Comparison of ENCODE assay signal across 8 cellular contexts in the genomic region with DNA sequence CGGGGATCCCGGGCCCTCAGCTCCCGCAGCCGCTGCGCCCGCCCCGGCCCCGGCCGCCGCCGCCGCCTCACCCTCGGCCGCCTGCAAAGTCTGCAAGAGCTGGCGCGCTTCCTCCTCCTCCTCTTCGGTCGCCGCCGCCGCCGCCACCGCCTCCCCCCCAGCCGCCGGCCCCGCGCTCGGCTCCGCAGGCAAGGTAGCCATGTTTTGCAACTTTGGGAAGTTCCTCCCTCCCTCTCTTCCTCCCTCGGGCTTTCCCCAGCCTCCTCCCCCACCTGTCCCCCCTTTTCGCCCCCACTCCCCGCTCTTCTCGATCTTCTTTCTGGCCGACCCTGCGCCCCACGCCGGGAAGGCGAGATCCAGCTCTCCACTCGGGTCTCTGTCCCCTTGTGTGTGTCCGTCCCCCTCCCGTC. TPM values are rescaled to one million over a fixed set of nuclear protein-coding genes. Genes with fewer than 3 reads are reported as not detected.
DNase-seq lines count a peak whose midpoint lies in the region; ATAC-seq, FAIRE-seq and TF ChIP-seq lines count a peak whose summit lies in the region.

No MANE protein-coding gene starts in this region.

- H3K27me3 ChIP-seq in OCI-LY3 (ENCODE audit: low read depth, low read length), result no peaks in the 10 kb centered on the region
- H3K27me3 ChIP-seq in astrocyte (ENCODE audit: insufficient read depth, low read length), result no peaks in the 10 kb centered on the region
- H3K27me3 ChIP-seq in iPS-20b (ENCODE audit: insufficient read depth, low read length), result no peaks in the 10 kb centered on the region; the same call in 1 of the 2 replicates

- H3K27ac ChIP-seq in OCI-LY3 (ENCODE audit: low read length), result peak overlapping the region; percentile 72
- H3K27ac ChIP-seq in astrocyte (ENCODE audit: low read depth, low read length), result peak overlapping the region; percentile 95
- H3K27ac ChIP-seq in iPS-20b (ENCODE audit: low read length), result peak overlapping the region; percentile 98

- H3K9me3 ChIP-seq in OCI-LY3 (ENCODE audit: insufficient read depth, low read length) (no peaks in the 10 kb centered on the region), astrocyte (ENCODE audit: insufficient read depth, low read depth, low read length) (no peaks in the 10 kb centered on the region), iPS-20b (ENCODE audit: insufficient read depth, low read depth, low read length) (no peaks in the 10 kb centered on the region)

- no peaks in the 10 kb centered on the region for H3K27me3 Mint-ChIP-seq in astrocyte (ENCODE audit: low read depth, unreplicated experiment)

- H3K36me3 Mint-ChIP-seq in astrocyte (ENCODE audit: low read depth, unreplicated experiment), result peaks cover 3% of the 10 kb centered on the region
- H3K36me3 Mint-ChIP-seq in stimulated activated effector memory CD8-positive, alpha-beta T cell treated with anti-CD3 and anti-CD28 coated beads, Interleukin-12 subunit alpha, Interleukin-12 subunit beta, amount 100 ng/mL, for 72 hours, result peaks cover 12% of the 10 kb centered on the region

- H3K9ac ChIP-seq in OCI-LY3 (ENCODE audit: low read length), result peak overlapping the region; percentile 93
- H3K9ac ChIP-seq in astrocyte (ENCODE audit: low read length), result peak overlapping the region; percentile 96
- peak overlapping the region; percentile 100 for H3K9ac ChIP-seq in iPS-20b (ENCODE audit: low read depth, low read length)

- H3K4me3 ChIP-seq in OCI-LY3 (ENCODE audit: low read length) (peak overlapping the region; percentile 82), astrocyte (ENCODE audit: insufficient read depth, low read depth, low read length) (peak overlapping the region; percentile 85), iPS-20b (ENCODE audit: low read length) (peak overlapping the region; percentile 96)

- no peaks in the 10 kb centered on the region for H3K9me3 Mint-ChIP-seq in astrocyte (ENCODE audit: unreplicated experiment)
- no peaks in the 10 kb centered on the region for H3K9me3 Mint-ChIP-seq in stimulated activated effector memory CD8-positive, alpha-beta T cell treated with anti-CD3 and anti-CD28 coated beads, Interleukin-12 subunit alpha, Interleukin-12 subunit beta, amount 100 ng/mL, for 72 hours

- FAIRE-seq in astrocyte (lab: Jason Lieb, UNC), result no peak

- H3K4me1 ChIP-seq in OCI-LY3 (ENCODE audit: low read length) (peaks cover 4% of the 10 kb centered on the region; the same call in 1 of the 2 replicates), astrocyte (ENCODE audit: insufficient read depth, low read length) (peaks cover 37% of the 10 kb centered on the region), iPS-20b (ENCODE audit: insufficient read depth, low read length) (peaks cover 16% of the 10 kb centered on the region; the same call in 1 of the 2 replicates)

- DNase-seq in NCI-H1105 treated with DMSO at 0.1 percent for 48 hours (lab: John Stamatoyannopoulos, UW) (peak; percentile 23), NCI-H1105 (lab: John Stamatoyannopoulos, UW) (no peak), astrocyte (ENCODE audit: low read depth) (no peak), NCI-H524 (lab: John Stamatoyannopoulos, UW) (no peak)
- peak in 1 of 2 donors; percentile 49 for DNase-seq in stimulated activated effector memory CD8-positive, alpha-beta T cell treated with anti-CD3 and anti-CD28 coated beads, Interleukin-12 subunit alpha, Interleukin-12 subunit beta, amount 100 ng/mL, for 72 hours (ENCODE audit: low spot score in 2 of 2)

- H3K36me3 ChIP-seq in OCI-LY3 (replicated peaks; ENCODE audit: low read depth, low read length) (no peaks in the 10 kb centered on the region), astrocyte (ENCODE audit: insufficient read depth, low read length) (peaks cover 6% of the 10 kb centered on the region), iPS-20b (ENCODE audit: insufficient read depth, low read depth, low read length) (peaks cover 7% of the 10 kb centered on the region; the same call in 1 of the 2 replicates)

- no peaks in the 10 kb centered on the region for H3K79me2 ChIP-seq in OCI-LY3 (ENCODE audit: low read length)
- H3K79me2 ChIP-seq in astrocyte (ENCODE audit: insufficient read depth, low read length), result peaks cover 12% of the 10 kb centered on the region

- H3K4me3 Mint-ChIP-seq in astrocyte (ENCODE audit: unreplicated experiment), result peak overlapping the region; percentile 88
- peak overlapping the region; percentile 90 for H3K4me3 Mint-ChIP-seq in stimulated activated effector memory CD8-positive, alpha-beta T cell treated with anti-CD3 and anti-CD28 coated beads, Interleukin-12 subunit alpha, Interleukin-12 subunit beta, amount 100 ng/mL, for 72 hours

- H3K27ac Mint-ChIP-seq in astrocyte (ENCODE audit: unreplicated experiment), result peak overlapping the region; percentile 93
- H3K27ac Mint-ChIP-seq in stimulated activated effector memory CD8-positive, alpha-beta T cell treated with anti-CD3 and anti-CD28 coated beads, Interleukin-12 subunit alpha, Interleukin-12 subunit beta, amount 100 ng/mL, for 72 hours, result peak overlapping the region; percentile 85

- H3K4me2 ChIP-seq in OCI-LY3 (ENCODE audit: low read length) (peak overlapping the region; percentile 89), astrocyte (ENCODE audit: low read length) (peak overlapping the region; percentile 100)

- H3K4me1 Mint-ChIP-seq in astrocyte (ENCODE audit: low read depth, unreplicated experiment), result peaks cover 17% of the 10 kb centered on the region
- H3K4me1 Mint-ChIP-seq in stimulated activated effector memory CD8-positive, alpha-beta T cell treated with anti-CD3 and anti-CD28 coated beads, Interleukin-12 subunit alpha, Interleukin-12 subunit beta, amount 100 ng/mL, for 72 hours, result peaks cover 23% of the 10 kb centered on the region

- peak overlapping the region; percentile 42 for H2AFZ ChIP-seq in OCI-LY3 (ENCODE audit: low read depth, low read length)
- H2AFZ ChIP-seq in astrocyte (ENCODE audit: low read depth, low read length), result peak overlapping the region; percentile 76

- ATAC-seq in stimulated activated effector memory CD8-positive, alpha-beta T cell treated with anti-CD3 and anti-CD28 coated beads, Interleukin-12 subunit alpha, Interleukin-12 subunit beta, amount 100 ng/mL, for 72 hours, result no peak
- no peak for ATAC-seq in GM19463 (IDR thresholded peaks at IDR 0.05; ENCODE audit: unreplicated experiment)

- no peak for TF ChIP-seq CTCF in OCI-LY3 (IDR thresholded peaks at IDR 0.05; ENCODE audit: low read depth, low read length)
- no peak for TF ChIP-seq CTCF in astrocyte (IDR thresholded peaks at IDR 0.05; ENCODE audit: insufficient read depth, low read depth, low read length)

- H4K20me1 ChIP-seq in OCI-LY3 (ENCODE audit: insufficient read depth, low read length), result no peaks in the 10 kb centered on the region
- peaks cover 28% of the 10 kb centered on the region for H4K20me1 ChIP-seq in astrocyte (ENCODE audit: insufficient read depth, low read length)

RNA-seq across cellular contexts. Expression of gene SIX5, which starts 0.4 kb away (rescaled TPM):
- 23.5 and 24.8 TPM in 2 replicates for total RNA-seq in astrocyte

RNA-seq across cellular contexts. Expression of gene DMPK, which starts 13.6 kb away (rescaled TPM):
- 55.9 and 75.2 TPM in 2 replicates for total RNA-seq in astrocyte

RNA-seq across cellular contexts. Expression of gene DMWD, which starts 24.0 kb away (rescaled TPM):
- 61.9 and 69.0 TPM in 2 replicates for total RNA-seq in astrocyte

RNA-seq across cellular contexts. Expression of gene MEIOSIN, which starts 35.4 kb away (rescaled TPM):
- not detected in 2 replicates for total RNA-seq in astrocyte

RNA-seq across cellular contexts. Expression of gene FBXO46, which starts 38.0 kb away (rescaled TPM):
- 19.6 and 21.1 TPM in 2 replicates for total RNA-seq in astrocyte
